In genomic region chr3:143848707-143849106, GRCh38 we compare ENCODE assay signal across 1 cellular context.
TF ChIP-seq lines count a peak whose summit lies in the region.

No MANE protein-coding gene starts in this region.

TF ChIP-seq in SK-N-SH, 30 proteins besides CTCF, POLR2A, EP300 and RAD21 (continued from another document):
- TF ChIP-seq REST (IDR thresholded peaks at IDR 0.05; ENCODE audit: low read depth, low read length) (no peak), FOSL2 (IDR thresholded peaks at IDR 0.05; ENCODE audit: borderline replicate concordance, low read depth) (no peak), IRF3 (IDR thresholded peaks at IDR 0.05; ENCODE audit: low read depth, low read length) (no peak), RCOR1 (IDR thresholded peaks at IDR 0.05; ENCODE audit: low read length) (no peak), MAX (IDR thresholded peaks at IDR 0.05; ENCODE audit: low read depth) (no peak), YY1 (IDR thresholded peaks at IDR 0.05; ENCODE audit: low read depth) (no peak), NRF1 (IDR thresholded peaks at IDR 0.05; ENCODE audit: low read depth, low read length) (no peak), USF1 (IDR thresholded peaks at IDR 0.05; ENCODE audit: borderline replicate concordance, low read depth) (no peak), USF2 (IDR thresholded peaks at IDR 0.05; ENCODE audit: borderline replicate concordance, low read depth, low read length) (no peak), CHD2 (IDR thresholded peaks at IDR 0.05; ENCODE audit: low read length, partially characterized antibody) (no peak), EZH2phosphoT487 (IDR thresholded peaks at IDR 0.05; ENCODE audit: borderline replicate concordance, low read depth) (no peak), FOXM1 (IDR thresholded peaks at IDR 0.05; ENCODE audit: low read depth) (no peak)
TF ChIP-seq in SK-N-SH: peak in this region for 0.
